In the genomic region with DNA sequence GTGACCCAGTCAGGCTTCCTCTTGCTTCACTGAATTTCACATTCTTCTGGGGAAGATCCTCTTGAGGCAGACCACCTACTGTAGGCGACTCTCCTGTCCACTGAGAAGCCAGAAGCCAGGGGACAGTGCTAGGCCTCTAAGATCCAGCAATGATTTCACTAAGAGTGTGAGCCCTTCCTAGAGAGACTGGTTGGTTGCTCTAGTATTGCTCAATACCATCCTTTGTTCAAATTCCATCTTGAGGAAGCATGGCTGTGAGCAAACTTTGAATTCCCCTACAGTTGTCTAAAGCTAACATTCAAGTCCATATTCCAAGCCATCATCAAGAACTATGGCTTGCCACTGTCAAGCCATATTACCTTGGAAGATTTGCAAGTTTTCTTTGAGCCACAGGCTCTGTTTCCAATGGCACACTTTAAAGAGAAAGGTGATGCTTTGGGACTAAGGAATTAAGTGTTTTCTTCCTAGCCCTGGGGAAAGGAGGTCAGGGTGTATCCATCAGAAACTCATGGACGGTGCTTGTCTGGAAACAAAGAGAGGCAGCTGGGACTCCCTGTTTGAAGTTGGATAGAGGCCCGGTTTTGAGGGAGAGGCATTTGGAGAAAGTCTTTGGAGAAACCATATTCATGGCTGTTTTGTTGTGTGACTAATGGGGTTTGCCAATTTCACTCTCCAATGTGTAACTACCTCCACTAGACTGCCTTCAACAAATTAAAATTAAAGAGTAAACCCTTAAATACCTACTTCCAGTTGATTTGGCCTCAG, we compare ENCODE assay signal across 21 cellular contexts.
A peak's percentile ranks its signal among the peaks of the same experiment; 100 is the strongest.
DNase-seq lines count a peak whose midpoint lies in the region; ATAC-seq and TF ChIP-seq lines count a peak whose summit lies in the region.
"Had no signal": no experiment of that assay in that cellular context is flagged by ENCODE, and none has a peak within 500 bp of the region (broad histone marks: within the 10 kb centered on the region; RNA-seq: fewer than 3 reads in every experiment).

No MANE protein-coding gene starts in this region.

- intact Hi-C loops in ovary (cut with DNase I) = no loop called here

- no peak for TF ChIP-seq POLR2A in ovary (IDR thresholded peaks at IDR 0.05)

- H3K36me3 ChIP-seq in ovary (no peaks in the 10 kb centered on the region), H7 (replicated peaks; ENCODE audit: control insufficient read depth, insufficient read depth, low read length) (no peaks in the 10 kb centered on the region)
- H3K36me3 ChIP-seq: HAP-1 had no signal

- H3K27me3 Mint-ChIP-seq in activated naive CD8-positive, alpha-beta T cell = no peaks in the 10 kb centered on the region
- H3K27me3 Mint-ChIP-seq in activated naive CD8-positive, alpha-beta T cell treated with anti-CD3 and anti-CD28 coated beads, Interleukin-2, amount 50 U/mL, for 24 hours = no peaks in the 10 kb centered on the region
- H3K27me3 Mint-ChIP-seq in activated naive CD8-positive, alpha-beta T cell treated with anti-CD3 and anti-CD28 coated beads, Interleukin-2, amount 10 ng/mL, durations not matched to agents 7 days and 5 days = no peaks in the 10 kb centered on the region

- no peak for TF ChIP-seq CTCF in ovary (IDR thresholded peaks at IDR 0.05)

- POLR2A ChIA-PET in activated naive CD8-positive, alpha-beta T cell treated with anti-CD3 and anti-CD28 coated beads, Interleukin-2, amount 10 ng/mL, durations not matched to agents 7 days and 5 days (lab: Charles Lee) = interaction anchor here (1.6 kb wide), 1 partner anchor 37 kb away, joined by 12 read pairs; no protein-coding TSS in a partner anchor

- no peak for DNase-seq in activated naive CD8-positive, alpha-beta T cell treated with anti-CD3 and anti-CD28 coated beads, Interleukin-2, amount 50 U/mL, for 24 hours
- DNase-seq in activated naive CD8-positive, alpha-beta T cell treated with anti-CD3 and anti-CD28 coated beads, Interleukin-2, amount 10 ng/mL, durations not matched to agents 7 days and 5 days = no peak
- no peak for DNase-seq in ovary
- no peak for DNase-seq in H7
- no peak for DNase-seq in DMS153 (lab: John Stamatoyannopoulos, UW)
- DNase-seq: DMS53, EL, MM.1S, NCI-H1048, NCI-H1436 treated with DMSO at 0.1 percent for 48 hours, NCI-H1930, NCI-H226, NCI-H510A treated with DMSO at 0.1 percent for 48 hours, NCI-H748 treated with DMSO at 0.1 percent for 48 hours, PC-9, RPMI8226, SHP77 had no signal

- H3K27me3 ChIP-seq in ovary (no peaks in the 10 kb centered on the region), H7 (ENCODE audit: control insufficient read depth, insufficient read depth, low read length) (no peaks in the 10 kb centered on the region)

- H3K36me3 Mint-ChIP-seq in activated naive CD8-positive, alpha-beta T cell = no peaks in the 10 kb centered on the region
- peaks cover 2% of the 10 kb centered on the region for H3K36me3 Mint-ChIP-seq in activated naive CD8-positive, alpha-beta T cell treated with anti-CD3 and anti-CD28 coated beads, Interleukin-2, amount 50 U/mL, for 24 hours (ENCODE audit: low read depth)
- peaks cover 4% of the 10 kb centered on the region for H3K36me3 Mint-ChIP-seq in activated naive CD8-positive, alpha-beta T cell treated with anti-CD3 and anti-CD28 coated beads, Interleukin-2, amount 10 ng/mL, durations not matched to agents 7 days and 5 days

- H3K9me3 ChIP-seq in ovary = no peaks in the 10 kb centered on the region
- H3K9me3 ChIP-seq: HAP-1 had no signal

- 57 to 64% (median 63%) methylated on average over 3 of the region's 3 CpGs for WGBS in ovary, 3 donors

- H3K4me3 ChIP-seq in ovary (no peak overlapping the region), H7 (ENCODE audit: insufficient read depth, low read depth, low read length) (no peak overlapping the region)
- H3K4me3 ChIP-seq: HAP-1, PC-9 had no signal

- H3K4me1 Mint-ChIP-seq in activated naive CD8-positive, alpha-beta T cell (ENCODE audit: low read depth) = peaks cover 89% of the 10 kb centered on the region
- peaks cover 88% of the 10 kb centered on the region for H3K4me1 Mint-ChIP-seq in activated naive CD8-positive, alpha-beta T cell treated with anti-CD3 and anti-CD28 coated beads, Interleukin-2, amount 50 U/mL, for 24 hours
- H3K4me1 Mint-ChIP-seq in activated naive CD8-positive, alpha-beta T cell treated with anti-CD3 and anti-CD28 coated beads, Interleukin-2, amount 10 ng/mL, durations not matched to agents 7 days and 5 days = peaks cover 62% of the 10 kb centered on the region

- no peaks in the 10 kb centered on the region for H3K9me3 Mint-ChIP-seq in activated naive CD8-positive, alpha-beta T cell (ENCODE audit: low read depth)
- no peaks in the 10 kb centered on the region for H3K9me3 Mint-ChIP-seq in activated naive CD8-positive, alpha-beta T cell treated with anti-CD3 and anti-CD28 coated beads, Interleukin-2, amount 50 U/mL, for 24 hours
- no peaks in the 10 kb centered on the region for H3K9me3 Mint-ChIP-seq in activated naive CD8-positive, alpha-beta T cell treated with anti-CD3 and anti-CD28 coated beads, Interleukin-2, amount 10 ng/mL, durations not matched to agents 7 days and 5 days

- no peak overlapping the region for H3K4me3 Mint-ChIP-seq in activated naive CD8-positive, alpha-beta T cell
- no peak overlapping the region for H3K4me3 Mint-ChIP-seq in activated naive CD8-positive, alpha-beta T cell treated with anti-CD3 and anti-CD28 coated beads, Interleukin-2, amount 50 U/mL, for 24 hours
- H3K4me3 Mint-ChIP-seq in activated naive CD8-positive, alpha-beta T cell treated with anti-CD3 and anti-CD28 coated beads, Interleukin-2, amount 10 ng/mL, durations not matched to agents 7 days and 5 days = no peak overlapping the region

- no peak overlapping the region for H3K27ac ChIP-seq in ovary
- H3K27ac ChIP-seq: C4-2B, PC-9 had no signal

- H3K27ac Mint-ChIP-seq in activated naive CD8-positive, alpha-beta T cell = peak overlapping the region; percentile 61
- H3K27ac Mint-ChIP-seq in activated naive CD8-positive, alpha-beta T cell treated with anti-CD3 and anti-CD28 coated beads, Interleukin-2, amount 50 U/mL, for 24 hours = no peak overlapping the region
- H3K27ac Mint-ChIP-seq in activated naive CD8-positive, alpha-beta T cell treated with anti-CD3 and anti-CD28 coated beads, Interleukin-2, amount 10 ng/mL, durations not matched to agents 7 days and 5 days = peak overlapping the region; percentile 27

- H3K4me1 ChIP-seq in ovary (ENCODE audit: insufficient read depth) = no peaks in the 10 kb centered on the region
- H3K4me1 ChIP-seq: HAP-1 had no signal

- no peak for ATAC-seq in activated naive CD8-positive, alpha-beta T cell treated with anti-CD3 and anti-CD28 coated beads, Interleukin-2, amount 50 U/mL, for 24 hours
- no peak for ATAC-seq in activated naive CD8-positive, alpha-beta T cell treated with anti-CD3 and anti-CD28 coated beads, Interleukin-2, amount 10 ng/mL, durations not matched to agents 7 days and 5 days (ENCODE audit: low read depth)
- peak; percentile 35 for ATAC-seq in esophagus mucosa

- TF ChIP-seq EP300 in ovary (IDR thresholded peaks at IDR 0.05) = no peak
